Comparison of ENCODE assay signal across 17 cellular contexts in genomic region chr2:62765619-62766376, GRCh38.
DNase-seq lines count a peak whose midpoint lies in the region; ATAC-seq, FAIRE-seq and TF ChIP-seq lines count a peak whose summit lies in the region.
"Had no signal": no experiment of that assay in that cellular context is flagged by ENCODE, and none has a peak within 500 bp of the region (broad histone marks: within the 10 kb centered on the region; RNA-seq: fewer than 3 reads in every experiment).

No MANE protein-coding gene starts in this region.

- H3K27me3 Mint-ChIP-seq in HFFc6 (ENCODE audit: insufficient read depth) = no peaks in the 10 kb centered on the region; the same call in none of the 2 replicates
- H3K27me3 Mint-ChIP-seq in astrocyte (ENCODE audit: low read depth, unreplicated experiment) = no peaks in the 10 kb centered on the region
- H3K27me3 Mint-ChIP-seq: CD4-positive, alpha-beta T cell had no signal

- H3K9me3 Mint-ChIP-seq in HFFc6 (no peaks in the 10 kb centered on the region; the same call in 1 of the 2 replicates), astrocyte (ENCODE audit: unreplicated experiment) (peaks cover 2% of the 10 kb centered on the region)
- H3K9me3 Mint-ChIP-seq: CD4-positive, alpha-beta T cell had no signal

- H3K27ac ChIP-seq in astrocyte (ENCODE audit: low read depth, low read length) = no peak overlapping the region
- H3K27ac ChIP-seq in esophagus squamous epithelium = no peak overlapping the region
- H3K27ac ChIP-seq: HL-60, RWPE1 had no signal

- H3K4me3 ChIP-seq in astrocyte (ENCODE audit: insufficient read depth, low read depth, low read length) (no peak overlapping the region), fibroblast of villous mesenchyme (ENCODE audit: low read depth, low read length) (no peak overlapping the region), esophagus squamous epithelium (no peak overlapping the region)

- no peak for TF ChIP-seq CTCF in HFFc6 (IDR thresholded peaks at IDR 0.05)
- no peak for TF ChIP-seq CTCF in astrocyte (IDR thresholded peaks at IDR 0.05; ENCODE audit: insufficient read depth, low read depth, low read length)
- TF ChIP-seq CTCF in fibroblast of villous mesenchyme (IDR thresholded peaks at IDR 0.05; ENCODE audit: insufficient read depth, low read depth, low read length) = no peak
- no peak for TF ChIP-seq CTCF in GM10248 (IDR thresholded peaks at IDR 0.05; ENCODE audit: control extremely low read depth, extremely low read depth, low read depth, missing control alignments)
- TF ChIP-seq CTCF in esophagus squamous epithelium (IDR thresholded peaks at IDR 0.05) = no peak

- WGBS in esophagus squamous epithelium, 2 donors = 92 to 100% methylated on average over 3 of the region's 3 CpGs

- peaks cover 32% of the 10 kb centered on the region for H3K79me2 ChIP-seq in astrocyte (ENCODE audit: insufficient read depth, low read length)

- no peak overlapping the region for H3K4me2 ChIP-seq in astrocyte (ENCODE audit: low read length)

- POLR2A ChIA-PET in GM10248 (lab: Yijun Ruan, JAX) = no interaction called here

- DNase-seq in HFFc6 (no peak), astrocyte (ENCODE audit: low read depth) (peak; percentile 46), fibroblast of villous mesenchyme (ENCODE audit: low read depth) (peak; percentile 20), GM10248 (ENCODE audit: extremely low spot score) (no peak), esophagus squamous epithelium (lab: John Stamatoyannopoulos, UW) (no peak)
- DNase-seq: BE2C; CD4-positive, alpha-beta T cell; H7; NCI-H1436 treated with DMSO at 0.1 percent for 48 hours; NCI-H2081; NCI-H510A; NCI-H774 had no signal

- no peaks in the 10 kb centered on the region for H3K27me3 ChIP-seq in astrocyte (ENCODE audit: insufficient read depth, low read length)
- no peaks in the 10 kb centered on the region for H3K27me3 ChIP-seq in esophagus squamous epithelium
- H3K27me3 ChIP-seq: BE2C had no signal

- H3K4me1 Mint-ChIP-seq in HFFc6 (ENCODE audit: low read depth) (peaks cover 58% of the 10 kb centered on the region), astrocyte (ENCODE audit: low read depth, unreplicated experiment) (peaks cover 9% of the 10 kb centered on the region)

- peaks cover 27% of the 10 kb centered on the region for H4K20me1 ChIP-seq in astrocyte (ENCODE audit: insufficient read depth, low read length)

- no peak for TF ChIP-seq POLR2A in esophagus squamous epithelium (IDR thresholded peaks at IDR 0.05)

- H3K9ac ChIP-seq in astrocyte (ENCODE audit: low read length) = no peak overlapping the region

- H3K4me3 Mint-ChIP-seq in HFFc6 = no peak overlapping the region; the same call in 1 of the 2 replicates
- H3K4me3 Mint-ChIP-seq in astrocyte (ENCODE audit: unreplicated experiment) = no peak overlapping the region
- H3K4me3 Mint-ChIP-seq: CD4-positive, alpha-beta T cell had no signal

- no peak for ATAC-seq in GM18519 (IDR thresholded peaks at IDR 0.05; ENCODE audit: low FRiP score, unreplicated experiment)
- ATAC-seq in HG02571 (IDR thresholded peaks at IDR 0.05; ENCODE audit: unreplicated experiment) = no peak

- intact Hi-C loops in esophagus squamous epithelium (cut with DNase I) = loop anchor here (10.0 kb wide), 1 partner anchor 51 kb away; no protein-coding TSS in a partner anchor

- no peak overlapping the region for H2AFZ ChIP-seq in astrocyte (ENCODE audit: low read depth, low read length)

- H3K36me3 Mint-ChIP-seq in HFFc6 (ENCODE audit: low read depth) (peaks cover 43% of the 10 kb centered on the region), astrocyte (ENCODE audit: low read depth, unreplicated experiment) (peaks cover 15% of the 10 kb centered on the region)

- CTCF ChIA-PET in GM10248 (lab: Yijun Ruan, JAX) = interaction anchor here (3.3 to 3.5 kb wide), 2 partner anchors 8 to 309 kb away, joined by 19 to 24 read pairs; no protein-coding TSS in a partner anchor

- H3K4me1 ChIP-seq in astrocyte (ENCODE audit: insufficient read depth, low read length) (peaks cover 5% of the 10 kb centered on the region), esophagus squamous epithelium (peaks cover 0 to 19% (median 2%) of the 10 kb centered on the region in 3 donors)

- H3K9me3 ChIP-seq in astrocyte (ENCODE audit: insufficient read depth, low read depth, low read length) (no peaks in the 10 kb centered on the region), esophagus squamous epithelium (no peaks in the 10 kb centered on the region)
- H3K9me3 ChIP-seq: BE2C had no signal

- H3K36me3 ChIP-seq in astrocyte (ENCODE audit: insufficient read depth, low read length) = no peaks in the 10 kb centered on the region
- peaks cover 0 to 14% (median 0%) of the 10 kb centered on the region in 3 donors for H3K36me3 ChIP-seq in esophagus squamous epithelium
- H3K36me3 ChIP-seq: BE2C had no signal

- FAIRE-seq in astrocyte (lab: Jason Lieb, UNC) = no peak
- FAIRE-seq: HTR-8/SVneo had no signal

- H3K27ac Mint-ChIP-seq in HFFc6 (peak overlapping the region; percentile 3; the same call in 1 of the 2 replicates), astrocyte (ENCODE audit: unreplicated experiment) (peak overlapping the region; percentile 83)
- H3K27ac Mint-ChIP-seq: CD4-positive, alpha-beta T cell had no signal

Comparison
In these comparisons a context has a peak if more than half of its experiments do, and no peak if none do; other contexts are left out.
1. DNase-seq: peak in astrocyte (single experiment) and fibroblast of villous mesenchyme (single experiment); none in HFFc6 (single experiment), GM10248 (single experiment) and esophagus squamous epithelium (single experiment).